Comparison of ENCODE assay signal across 14 cellular contexts in the genomic region with DNA sequence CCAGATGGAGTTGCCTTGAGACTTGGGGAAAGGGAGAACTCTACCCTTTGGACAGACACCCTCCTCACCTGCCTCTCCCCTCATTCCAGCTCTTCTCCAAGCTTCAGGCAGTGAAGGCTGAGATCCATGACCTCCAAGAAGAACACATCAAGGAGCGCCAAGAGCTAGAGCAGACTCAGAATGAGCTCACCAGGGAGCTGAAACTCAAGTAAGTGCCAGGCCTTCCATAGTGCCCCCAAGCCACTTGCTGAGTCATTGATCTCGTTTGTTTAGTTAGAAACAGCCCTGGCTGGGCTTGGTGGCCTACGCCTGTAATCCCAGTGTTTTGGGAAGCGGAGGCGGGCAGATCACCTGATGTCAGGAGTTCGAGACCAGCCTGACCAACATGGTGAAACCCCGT. TPM values are rescaled to one million over a fixed set of nuclear protein-coding genes. Genes with fewer than 3 reads are reported as not detected.
DNase-seq lines count a peak whose midpoint lies in the region; ATAC-seq, FAIRE-seq and TF ChIP-seq lines count a peak whose summit lies in the region.
"Had no signal": no experiment of that assay in that cellular context is flagged by ENCODE, and none has a peak within 500 bp of the region (broad histone marks: within the 10 kb centered on the region; RNA-seq: fewer than 3 reads in every experiment).

No MANE protein-coding gene starts in this region.

- H3K27me3 Mint-ChIP-seq in natural killer cell treated with Interleukin-12 subunit alpha and Interleukin-12 subunit beta and Interleukin-15 and Interleukin-18, amount 100 ng/mL, for 72 hours, result no peaks in the 10 kb centered on the region
- H3K27me3 Mint-ChIP-seq in natural killer cell (ENCODE audit: low read depth in 2 of 2) (no peaks in the 10 kb centered on the region), type B pancreatic cell (no peaks in the 10 kb centered on the region)

- peak overlapping the region; percentile 10 to 19 for H3K27ac Mint-ChIP-seq in natural killer cell treated with Interleukin-12 subunit alpha and Interleukin-12 subunit beta and Interleukin-15 and Interleukin-18, amount 100 ng/mL, for 72 hours
- H3K27ac Mint-ChIP-seq in natural killer cell, result no peak overlapping the region
- peak overlapping the region; percentile 30 for H3K27ac Mint-ChIP-seq in type B pancreatic cell
- H3K27ac Mint-ChIP-seq: activated T-helper 2 cell treated with anti-CD3 and anti-CD28 coated beads, Interferon-gamma antibody, Interleukin-2, Interleukin-4, amounts not matched to agents 10 μg/mL and 5 μg/mL and 100 μg/mL, durations not matched to agents 14 hours and 24 hours and 36 hours had no signal

- DNase-seq in natural killer cell treated with Interleukin-12 subunit alpha and Interleukin-12 subunit beta and Interleukin-15 and Interleukin-18, amount 100 ng/mL, for 72 hours (ENCODE audit: low spot score), result no peak
- DNase-seq in natural killer cell (no peak), RCC 7860 (ENCODE audit: low spot score) (peak; percentile 18), type B pancreatic cell (ENCODE audit: extremely low spot score, unreplicated experiment) (no peak), NCI-H2081 treated with DMSO at 0.1 percent for 48 hours (lab: John Stamatoyannopoulos, UW) (no peak)
- DNase-seq in activated CD4-positive, alpha-beta T cell treated with anti-CD3 and anti-CD28 coated beads for 1 hour, result no peak
- DNase-seq: HCEC 1CT; MM.1S; NCI-H2029; NCI-H510A; stimulated activated CD4-positive, alpha-beta T cell treated with anti-CD3 and anti-CD28 coated beads, Interleukin-2, amount 100 ng/mL, for 48 hours had no signal

- no peak for FAIRE-seq in RCC 7860 (lab: Jason Lieb, UNC)

- H3K4me3 Mint-ChIP-seq in natural killer cell treated with Interleukin-12 subunit alpha and Interleukin-12 subunit beta and Interleukin-15 and Interleukin-18, amount 100 ng/mL, for 72 hours, result no peak overlapping the region
- H3K4me3 Mint-ChIP-seq in natural killer cell (no peak overlapping the region), type B pancreatic cell (no peak overlapping the region)

- no peaks in the 10 kb centered on the region for H3K9me3 Mint-ChIP-seq in natural killer cell treated with Interleukin-12 subunit alpha and Interleukin-12 subunit beta and Interleukin-15 and Interleukin-18, amount 100 ng/mL, for 72 hours
- H3K9me3 Mint-ChIP-seq in natural killer cell, result no peaks in the 10 kb centered on the region
- no peaks in the 10 kb centered on the region for H3K9me3 Mint-ChIP-seq in type B pancreatic cell
- H3K9me3 Mint-ChIP-seq: activated T-helper 2 cell treated with anti-CD3 and anti-CD28 coated beads, Interferon-gamma antibody, Interleukin-2, Interleukin-4, amounts not matched to agents 10 μg/mL and 5 μg/mL and 100 μg/mL, durations not matched to agents 14 hours and 24 hours and 36 hours had no signal

- intact Hi-C loops in natural killer cell (cut with micrococcal nuclease), result no loop called here

- peaks cover 36% of the 10 kb centered on the region for H3K36me3 Mint-ChIP-seq in natural killer cell treated with Interleukin-12 subunit alpha and Interleukin-12 subunit beta and Interleukin-15 and Interleukin-18, amount 100 ng/mL, for 72 hours
- peaks cover 9% of the 10 kb centered on the region for H3K36me3 Mint-ChIP-seq in natural killer cell
- H3K36me3 Mint-ChIP-seq in type B pancreatic cell, result peaks cover 48% of the 10 kb centered on the region

- H3K4me1 Mint-ChIP-seq in natural killer cell treated with Interleukin-12 subunit alpha and Interleukin-12 subunit beta and Interleukin-15 and Interleukin-18, amount 100 ng/mL, for 72 hours (ENCODE audit: low read depth in 2 of 2), result peaks cover 19 to 24% of the 10 kb centered on the region in 2 donors
- H3K4me1 Mint-ChIP-seq in natural killer cell (peaks cover 0 to 8% of the 10 kb centered on the region in 2 donors), type B pancreatic cell (ENCODE audit: unreplicated experiment) (peaks cover 4% of the 10 kb centered on the region)

- no peak for TF ChIP-seq CTCF in natural killer cell (IDR thresholded peaks at IDR 0.05)
- no peak for TF ChIP-seq CTCF in type B pancreatic cell (conservative IDR thresholded peaks at IDR 0.05)

- no peak for ATAC-seq in natural killer cell treated with Interleukin-12 subunit alpha and Interleukin-12 subunit beta and Interleukin-15 and Interleukin-18, amount 100 ng/mL, for 72 hours
- ATAC-seq in natural killer cell (no peak), esophagus mucosa (peak; percentile 60), GM19395 (IDR thresholded peaks at IDR 0.05; ENCODE audit: unreplicated experiment) (no peak)

RNA-seq across cellular contexts. Expression of gene KIF3B, which starts 39.2 kb away (rescaled TPM):
- total RNA-seq in natural killer cell treated with Interleukin-12 subunit alpha and Interleukin-12 subunit beta and Interleukin-15 and Interleukin-18, amount 100 ng/mL, for 72 hours, result 10 to 100 TPM; 51.3 to 61.2 TPM
- total RNA-seq in natural killer cell (10 to 100 TPM; 10.2 to 14.3 (median 13.2) TPM), esophagus mucosa (11.9 TPM), type B pancreatic cell (ENCODE audit: low replicate concordance) (41.2 and 45.9 TPM in 2 replicates)

RNA-seq across cellular contexts. Expression of gene ASXL1, which starts 41.5 kb away (rescaled TPM):
- 100 to 1,000 TPM; 119 to 214 TPM for total RNA-seq in natural killer cell treated with Interleukin-12 subunit alpha and Interleukin-12 subunit beta and Interleukin-15 and Interleukin-18, amount 100 ng/mL, for 72 hours
- total RNA-seq in natural killer cell (100 to 1,000 TPM; 106 to 125 (median 108) TPM), esophagus mucosa (27.5 TPM), type B pancreatic cell (ENCODE audit: low replicate concordance) (94.4 and 157 TPM in 2 replicates)

Comparison
In these comparisons a context has a peak if more than half of its experiments do, and no peak if none do; other contexts are left out.
1. H3K27ac Mint-ChIP-seq: peak in natural killer cell treated with Interleukin-12 subunit alpha and Interleukin-12 subunit beta and Interleukin-15 and Interleukin-18, amount 100 ng/mL, for 72 hours (2 of 2) and type B pancreatic cell (single experiment); none in natural killer cell (0 of 2).